Comparison of ENCODE assay signal across 1 cellular context in the genomic region with DNA sequence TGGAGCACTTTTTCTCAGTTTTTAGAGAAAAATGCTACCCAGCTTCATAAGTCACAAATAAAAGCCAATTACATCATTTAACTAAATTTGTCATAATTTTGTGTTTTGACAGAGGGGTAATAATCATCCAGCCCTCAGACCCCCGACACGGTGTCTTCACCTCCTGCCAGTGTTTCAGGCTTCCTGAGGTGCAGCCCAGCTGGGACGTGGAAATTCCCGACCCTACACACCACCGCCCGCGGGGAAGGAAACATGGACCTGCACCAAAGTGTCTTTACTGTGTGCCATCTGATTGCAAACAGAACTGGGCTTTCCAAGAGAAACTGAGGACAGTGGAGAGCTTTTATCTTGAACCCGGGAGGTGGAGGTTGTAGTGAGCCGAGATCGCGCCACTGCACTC.
TF ChIP-seq lines count a peak whose summit lies in the region.

No MANE protein-coding gene starts in this region.

TF ChIP-seq in WTC11, 78 proteins besides CTCF, POLR2A, EP300 and RAD21 (continued from another document):
- TF ChIP-seq, protein P1, sequence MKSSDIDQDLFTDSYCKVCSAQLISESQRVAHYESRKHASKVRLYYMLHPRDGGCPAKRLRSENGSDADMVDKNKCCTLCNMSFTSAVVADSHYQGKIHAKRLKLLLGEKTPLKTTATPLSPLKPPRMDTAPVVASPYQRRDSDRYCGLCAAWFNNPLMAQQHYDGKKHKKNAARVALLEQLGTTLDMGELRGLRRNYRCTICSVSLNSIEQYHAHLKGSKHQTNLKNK (CRISPR knock-in tag; IDR thresholded peaks at IDR 0.05) = no peak
- TF ChIP-seq NFE2L1 (CRISPR knock-in tag; IDR thresholded peaks at IDR 0.05) (no peak), ZNF317 (CRISPR knock-in tag; IDR thresholded peaks at IDR 0.05; ENCODE audit: borderline replicate concordance, low read depth) (no peak), ZNF396 (CRISPR knock-in tag; IDR thresholded peaks at IDR 0.05; ENCODE audit: borderline replicate concordance) (no peak), ZNF671 (CRISPR knock-in tag; IDR thresholded peaks at IDR 0.05) (no peak)
- TF ChIP-seq, protein P2, sequence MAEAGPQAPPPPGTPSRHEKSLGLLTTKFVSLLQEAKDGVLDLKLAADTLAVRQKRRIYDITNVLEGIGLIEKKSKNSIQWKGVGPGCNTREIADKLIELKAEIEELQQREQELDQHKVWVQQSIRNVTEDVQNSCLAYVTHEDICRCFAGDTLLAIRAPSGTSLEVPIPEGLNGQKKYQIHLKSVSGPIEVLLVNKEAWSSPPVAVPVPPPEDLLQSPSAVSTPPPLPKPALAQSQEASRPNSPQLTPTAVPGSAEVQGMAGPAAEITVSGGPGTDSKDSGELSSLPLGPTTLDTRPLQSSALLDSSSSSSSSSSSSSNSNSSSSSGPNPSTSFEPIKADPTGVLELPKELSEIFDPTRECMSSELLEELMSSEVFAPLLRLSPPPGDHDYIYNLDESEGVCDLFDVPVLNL (CRISPR knock-in tag; IDR thresholded peaks at IDR 0.05; ENCODE audit: borderline replicate concordance, low read depth) = no peak
- TF ChIP-seq, protein P3, sequence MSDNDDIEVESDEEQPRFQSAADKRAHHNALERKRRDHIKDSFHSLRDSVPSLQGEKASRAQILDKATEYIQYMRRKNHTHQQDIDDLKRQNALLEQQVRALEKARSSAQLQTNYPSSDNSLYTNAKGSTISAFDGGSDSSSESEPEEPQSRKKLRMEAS (CRISPR knock-in tag; IDR thresholded peaks at IDR 0.05) = no peak
